In the genomic region with DNA sequence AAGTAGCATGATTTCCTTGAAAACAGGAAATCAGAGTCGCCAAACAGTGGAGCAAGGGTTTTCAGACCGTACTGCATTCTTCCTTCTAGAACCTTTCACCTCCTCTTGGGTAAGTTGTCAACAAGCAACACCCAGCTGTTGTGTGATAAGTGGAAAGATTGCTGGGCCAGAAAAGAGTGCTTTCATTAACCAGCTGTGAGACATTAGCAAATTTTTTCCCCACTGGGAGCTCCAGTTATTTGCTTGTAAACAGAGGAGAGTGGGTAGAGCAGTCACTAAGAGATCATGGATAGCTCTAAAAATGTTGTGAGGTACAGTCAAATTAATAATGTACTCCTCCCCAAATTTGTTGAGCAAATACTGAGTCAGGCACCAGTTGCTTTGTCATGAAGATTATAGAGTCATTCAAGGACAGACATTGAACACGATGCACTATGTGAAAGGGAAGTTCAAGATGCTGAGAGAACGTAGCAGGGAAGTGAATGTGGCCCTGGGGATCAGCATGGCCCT, we compare ENCODE assay signal across 8 cellular contexts. TPM values are rescaled to one million over a fixed set of nuclear protein-coding genes. Genes with fewer than 3 reads are reported as not detected.
DNase-seq lines count a peak whose midpoint lies in the region; ATAC-seq and TF ChIP-seq lines count a peak whose summit lies in the region.

No MANE protein-coding gene starts in this region.

- H3K4me3 ChIP-seq in choroid plexus epithelial cell (ENCODE audit: low read depth, low read length) (no peak overlapping the region), psoas muscle (no peak overlapping the region), smooth muscle cell (no peak overlapping the region)

- H3K9me3 Mint-ChIP-seq in immature natural killer cell: no peaks in the 10 kb centered on the region

- peak overlapping the region in 1 of 6 donors; percentile 17 for H3K27ac Mint-ChIP-seq in immature natural killer cell

- no peak overlapping the region for H3K4me2 ChIP-seq in smooth muscle cell

- no peaks in the 10 kb centered on the region for H4K20me1 ChIP-seq in smooth muscle cell (ENCODE audit: low read depth)

- no peak for TF ChIP-seq CTCF in choroid plexus epithelial cell (conservative IDR thresholded peaks at IDR 0.05; ENCODE audit: low read depth, low read length)
- TF ChIP-seq CTCF in psoas muscle (IDR thresholded peaks at IDR 0.05): no peak
- TF ChIP-seq CTCF in smooth muscle cell (IDR thresholded peaks at IDR 0.05; ENCODE audit: borderline replicate concordance, insufficient read depth, poor library complexity, severe bottlenecking): no peak

- peaks cover 0 to 4% (median 1%) of the 10 kb centered on the region in 3 donors for H3K27me3 Mint-ChIP-seq in immature natural killer cell (ENCODE audit: low read depth in 3 of 3)

- peak; percentile 68 for DNase-seq in choroid plexus epithelial cell (ENCODE audit: low read depth)
- no peak for DNase-seq in psoas muscle
- no peak for DNase-seq in immature natural killer cell
- no peak for DNase-seq in activated CD4-positive, alpha-beta T cell treated with anti-CD3 and anti-CD28 coated beads, Interleukin-2, amount 50 U/mL, for 4 hours
- DNase-seq in smooth muscle cell (lab: John Stamatoyannopoulos, UW; ENCODE audit: unreplicated experiment): no peak
- DNase-seq in effector CD8-positive, alpha-beta T cell (lab: John Stamatoyannopoulos, UW): no peak

- 8 to 14% (median 10%) methylated on average over 4 of the region's 4 CpGs for WGBS in psoas muscle, 3 donors
- 83% methylated on average over 4 of the region's 4 CpGs for WGBS in smooth muscle cell (ENCODE audit: low lambda C conversion rate)

- no peaks in the 10 kb centered on the region for H3K79me2 ChIP-seq in smooth muscle cell (ENCODE audit: low read depth)

- intact Hi-C loops in psoas muscle (cut with DNase I): no loop called here

- H3K27me3 ChIP-seq in psoas muscle (ENCODE audit: insufficient read depth in 3 of 3, low read length in 2 of 3): no peaks in the 10 kb centered on the region
- no peaks in the 10 kb centered on the region for H3K27me3 ChIP-seq in smooth muscle cell (ENCODE audit: low read depth)

- H3K4me1 ChIP-seq in psoas muscle (no peaks in the 10 kb centered on the region), smooth muscle cell (ENCODE audit: low read depth) (no peaks in the 10 kb centered on the region)

- peaks cover 0 to 3% (median 0%) of the 10 kb centered on the region in 3 donors for H3K36me3 Mint-ChIP-seq in immature natural killer cell

- H3K36me3 ChIP-seq in psoas muscle (ENCODE audit: insufficient read depth in 1 of 2, low read depth in 1 of 2) (no peaks in the 10 kb centered on the region), smooth muscle cell (ENCODE audit: low read depth) (no peaks in the 10 kb centered on the region)

- H3K9ac ChIP-seq in smooth muscle cell (ENCODE audit: low read depth): no peak overlapping the region

- H2AFZ ChIP-seq in smooth muscle cell (ENCODE audit: low read depth): no peak overlapping the region

- no peaks in the 10 kb centered on the region for H3F3A ChIP-seq in smooth muscle cell (ENCODE audit: low read depth)

- peak; percentile 19 for ATAC-seq in GM19025 (IDR thresholded peaks at IDR 0.05; ENCODE audit: low read depth, unreplicated experiment)
- peak; percentile 12 for ATAC-seq in HG03060 (IDR thresholded peaks at IDR 0.05; ENCODE audit: low read depth, unreplicated experiment)
- peak in 3 of 4 donors; percentile 44 to 73 (median 62) for ATAC-seq in psoas muscle

- H3K9me3 ChIP-seq in psoas muscle: no peaks in the 10 kb centered on the region
- H3K9me3 ChIP-seq in smooth muscle cell (replicated peaks; ENCODE audit: low read depth): no peaks in the 10 kb centered on the region

- H3K27ac ChIP-seq in psoas muscle (peak overlapping the region; percentile 55), smooth muscle cell (ENCODE audit: low read depth) (no peak overlapping the region)

- H3K4me3 Mint-ChIP-seq in immature natural killer cell: no peak overlapping the region

- H3K4me1 Mint-ChIP-seq in immature natural killer cell: peaks cover 3 to 16% of the 10 kb centered on the region in 2 donors

RNA-seq across cellular contexts. Expression of gene MPEG1, which starts 11.7 kb away (rescaled TPM):
- total RNA-seq in psoas muscle: 1 to 10 TPM; 3.8 to 6.1 (median 5.0) TPM
- 1 to 10 TPM in 1 of 3 donors, under 1 TPM in 2; 0.82 to 1.8 (median 0.90) TPM for polyA plus RNA-seq in psoas muscle
- polyA plus RNA-seq in immature natural killer cell: 10 to 100 TPM in 1 of 3 donors, 1 to 10 TPM in 2; 1.7 to 13.2 (median 7.1) TPM
- total RNA-seq in smooth muscle cell: 0.13 TPM in 1 of 2 replicates, not detected in the other
- polyA plus RNA-seq in smooth muscle cell: 0.07 TPM in 1 of 2 replicates, not detected in the other

RNA-seq across cellular contexts. Expression of gene DTX4, which starts 52.5 kb away (rescaled TPM):
- total RNA-seq in psoas muscle (1 to 10 TPM; 1.2 to 2.7 (median 2.3) TPM), smooth muscle cell (13.0 and 14.2 TPM in 2 replicates)
- polyA plus RNA-seq in psoas muscle (under 1 TPM; 0.46 to 0.65 (median 0.60) TPM), immature natural killer cell (1 to 10 TPM in 1 of 3 donors, under 1 TPM in 2; 0.16 to 1.2 (median 0.22) TPM), smooth muscle cell (10.2 and 14.1 TPM in 2 replicates)

Comparison
In these comparisons a context has a peak if more than half of its experiments do, and no peak if none do; other contexts are left out.
1. ATAC-seq: peak in every context shown above with its lines; median percentile 62 in psoas muscle; 19 in GM19025; 12 in HG03060.